ENCODE assay signal across 2 cellular contexts in genomic region chr5:1054799-1055775, GRCh38.
TF ChIP-seq lines count a peak whose summit lies in the region.

No MANE protein-coding gene starts in this region.

TF ChIP-seq in GM23338, 12 proteins besides CTCF, POLR2A, EP300 and RAD21:
- no peak for TF ChIP-seq EZH2 (IDR thresholded peaks at IDR 0.05; ENCODE audit: low read depth, unreplicated experiment)
- TF ChIP-seq ZNF462 (CRISPR knock-in tag; IDR thresholded peaks at IDR 0.05), result no peak
- TF ChIP-seq ZNF331 (CRISPR knock-in tag; IDR thresholded peaks at IDR 0.05; ENCODE audit: low read depth), result no peak
- no peak for TF ChIP-seq JUNB (IDR thresholded peaks at IDR 0.05; ENCODE audit: unreplicated experiment)
- no peak for TF ChIP-seq STAT1 (IDR thresholded peaks at IDR 0.05; ENCODE audit: unreplicated experiment)

TF ChIP-seq in H1, 55 proteins besides CTCF, POLR2A, EP300 and RAD21:
- TF ChIP-seq TAF1 (IDR thresholded peaks at IDR 0.05; ENCODE audit: low read depth, low read length), result no peak
- TF ChIP-seq SRF (IDR thresholded peaks at IDR 0.05; ENCODE audit: low read depth, low read length), result no peak
- TF ChIP-seq KDM1A (IDR thresholded peaks at IDR 0.05; ENCODE audit: borderline replicate concordance, low read length), result no peak
- TF ChIP-seq RBBP5 (IDR thresholded peaks at IDR 0.05; ENCODE audit: borderline replicate concordance, low read depth, low read length), result no peak
- TF ChIP-seq KDM4A (IDR thresholded peaks at IDR 0.05; ENCODE audit: low read depth, low read length, severe bottlenecking), result no peak
- TF ChIP-seq ASH2L (IDR thresholded peaks at IDR 0.05; ENCODE audit: low read length), result no peak
- TF ChIP-seq RFX5 (IDR thresholded peaks at IDR 0.05; ENCODE audit: borderline replicate concordance, low read depth, low read length), result no peak
- no peak for TF ChIP-seq FOSL1 (IDR thresholded peaks at IDR 0.05; ENCODE audit: insufficient read depth, low read depth, low read length)
- no peak for TF ChIP-seq RXRA (IDR thresholded peaks at IDR 0.05; ENCODE audit: insufficient read depth, low read depth, low read length)
- TF ChIP-seq HDAC6 (IDR thresholded peaks at IDR 0.05; ENCODE audit: low read depth, low read length), result no peak
- no peak for TF ChIP-seq ATF2 (IDR thresholded peaks at IDR 0.05; ENCODE audit: low read length)
- no peak for TF ChIP-seq ZNF274 (IDR thresholded peaks at IDR 0.05; ENCODE audit: borderline replicate concordance, extremely low read depth, low read length)
- no peak for TF ChIP-seq CTBP2 (IDR thresholded peaks at IDR 0.05; ENCODE audit: borderline replicate concordance, insufficient read depth, insufficient read length, low read length)
- no peak for TF ChIP-seq MAFK (IDR thresholded peaks at IDR 0.05; ENCODE audit: low read depth, low read length)
- no peak for TF ChIP-seq MAX (IDR thresholded peaks at IDR 0.05)
